In genomic region chrX:1451676-1452496, GRCh38 we compare ENCODE assay signal across 8 cellular contexts. TPM values are rescaled to one million over a fixed set of nuclear protein-coding genes. Genes with fewer than 3 reads are reported as not detected.
DNase-seq lines count a peak whose midpoint lies in the region; ATAC-seq lines count a peak whose summit lies in the region.

No MANE protein-coding gene starts in this region.

- no peak for ATAC-seq in activated T-cell treated with anti-CD3 and anti-CD28 coated beads, Interleukin-2, amount 50 U/mL, for 4 hours
- ATAC-seq in right cardiac atrium: no peak

- peaks cover 9% of the 10 kb centered on the region for H3K9me3 Mint-ChIP-seq in activated T-cell treated with anti-CD3 and anti-CD28 coated beads, Interleukin-2, amount 50 U/mL, for 4 hours

- DNase-seq in HAP-1 (ENCODE audit: low spot score in 2 of 2) (peak in 1 of 2 experiments; percentile 28), right cardiac atrium (peak; percentile 54 to 74 (median 72)), NCI-H2196 treated with DMSO at 0.1 percent for 48 hours (lab: John Stamatoyannopoulos, UW; ENCODE audit: unreplicated experiment) (no peak), EL (no peak), NCI-H345 treated with DMSO at 0.1 percent for 48 hours (lab: John Stamatoyannopoulos, UW; ENCODE audit: unreplicated experiment) (no peak)
- no peak for DNase-seq in activated T-cell treated with anti-CD3 and anti-CD28 coated beads, Interleukin-2, amount 50 U/mL, for 4 hours
- no peak for DNase-seq in stimulated activated CD4-positive, alpha-beta T cell treated with anti-CD3 and anti-CD28 coated beads, Interleukin-15, amount 100 ng/mL, for 24 hours

- H3K4me1 ChIP-seq in HAP-1 (no peaks in the 10 kb centered on the region), right cardiac atrium (ENCODE audit: control insufficient read depth, insufficient read depth, low read length) (no peaks in the 10 kb centered on the region)

- H3K27ac ChIP-seq in right cardiac atrium (ENCODE audit: low read length): no peak overlapping the region
- peak overlapping the region; percentile 58 to 90 (median 80) for H3K27ac ChIP-seq in skin epidermis

- peak overlapping the region; percentile 96 for H3K4me3 ChIP-seq in HAP-1
- H3K4me3 ChIP-seq in right cardiac atrium (ENCODE audit: low read length): peak overlapping the region; percentile 63
- peak overlapping the region; percentile 64 to 90 (median 83) for H3K4me3 ChIP-seq in skin epidermis

- H3K9me3 ChIP-seq in HAP-1 (no peaks in the 10 kb centered on the region), right cardiac atrium (ENCODE audit: control insufficient read depth, low read length) (no peaks in the 10 kb centered on the region)

- peaks cover 17% of the 10 kb centered on the region for H3K36me3 Mint-ChIP-seq in activated T-cell treated with anti-CD3 and anti-CD28 coated beads, Interleukin-2, amount 50 U/mL, for 4 hours (ENCODE audit: insufficient read depth)

- H3K36me3 ChIP-seq in HAP-1 (replicated peaks): no peaks in the 10 kb centered on the region

- in situ Hi-C loops in HAP-1 (cut with MboI; ENCODE audit: low sequenced_read_pairs): loop anchor here (25.0 kb wide), 1 partner anchor 1360 kb away; no protein-coding TSS in a partner anchor

- H3K4me3 Mint-ChIP-seq in activated T-cell treated with anti-CD3 and anti-CD28 coated beads, Interleukin-2, amount 50 U/mL, for 4 hours: peak overlapping the region; percentile 89

- intact Hi-C loops in right cardiac atrium (cut with DNase I): loop anchor here in 1 of 4 donors (5.0 kb wide), 1 partner anchor 130 kb away; no protein-coding TSS in a partner anchor

- no peaks in the 10 kb centered on the region for H3K27me3 Mint-ChIP-seq in activated T-cell treated with anti-CD3 and anti-CD28 coated beads, Interleukin-2, amount 50 U/mL, for 4 hours (ENCODE audit: low read depth)

- 31% methylated on average over 23 of the region's 23 CpGs for WGBS in right cardiac atrium

- H3K27me3 ChIP-seq in HAP-1 (ENCODE audit: low read depth) (no peaks in the 10 kb centered on the region), right cardiac atrium (ENCODE audit: control insufficient read depth, insufficient read depth) (no peaks in the 10 kb centered on the region)

- H3K4me1 Mint-ChIP-seq in activated T-cell treated with anti-CD3 and anti-CD28 coated beads, Interleukin-2, amount 50 U/mL, for 4 hours (ENCODE audit: low read depth): peaks cover 25% of the 10 kb centered on the region

RNA-seq across cellular contexts. Expression of gene ASMTL, which starts 0.8 kb away (rescaled TPM):
- 10 to 100 TPM; 33.0 to 53.2 (median 36.9) TPM for total RNA-seq in activated T-cell treated with anti-CD3 and anti-CD28 coated beads, Interleukin-2, amount 50 U/mL, for 4 hours
- total RNA-seq in right cardiac atrium: 10 to 100 TPM; 30.3 to 34.4 (median 34.1) TPM
- 27.7 TPM for polyA plus RNA-seq in right cardiac atrium

RNA-seq across cellular contexts. Expression of gene SLC25A6, which starts 60.0 kb away (rescaled TPM):
- total RNA-seq in activated T-cell treated with anti-CD3 and anti-CD28 coated beads, Interleukin-2, amount 50 U/mL, for 4 hours: 100 to 1,000 TPM; 518 to 544 (median 518) TPM
- total RNA-seq in right cardiac atrium: 100 to 1,000 TPM; 154 to 228 (median 193) TPM
- polyA plus RNA-seq in right cardiac atrium: 159 TPM

Comparison
In these comparisons a context has a peak if more than half of its experiments do, and no peak if none do; other contexts are left out.
1. DNase-seq: peak in right cardiac atrium (3 of 3); none in activated T-cell treated with anti-CD3 and anti-CD28 coated beads, Interleukin-2, amount 50 U/mL, for 4 hours (single experiment), NCI-H2196 treated with DMSO at 0.1 percent for 48 hours (single experiment), EL (single experiment), NCI-H345 treated with DMSO at 0.1 percent for 48 hours (single experiment) and stimulated activated CD4-positive, alpha-beta T cell treated with anti-CD3 and anti-CD28 coated beads, Interleukin-15, amount 100 ng/mL, for 24 hours (single experiment).
2. Peak in every context shown above with its lines, with median percentiles within 50 percentile points of each other: H3K4me3 ChIP-seq.